In the genomic region with DNA sequence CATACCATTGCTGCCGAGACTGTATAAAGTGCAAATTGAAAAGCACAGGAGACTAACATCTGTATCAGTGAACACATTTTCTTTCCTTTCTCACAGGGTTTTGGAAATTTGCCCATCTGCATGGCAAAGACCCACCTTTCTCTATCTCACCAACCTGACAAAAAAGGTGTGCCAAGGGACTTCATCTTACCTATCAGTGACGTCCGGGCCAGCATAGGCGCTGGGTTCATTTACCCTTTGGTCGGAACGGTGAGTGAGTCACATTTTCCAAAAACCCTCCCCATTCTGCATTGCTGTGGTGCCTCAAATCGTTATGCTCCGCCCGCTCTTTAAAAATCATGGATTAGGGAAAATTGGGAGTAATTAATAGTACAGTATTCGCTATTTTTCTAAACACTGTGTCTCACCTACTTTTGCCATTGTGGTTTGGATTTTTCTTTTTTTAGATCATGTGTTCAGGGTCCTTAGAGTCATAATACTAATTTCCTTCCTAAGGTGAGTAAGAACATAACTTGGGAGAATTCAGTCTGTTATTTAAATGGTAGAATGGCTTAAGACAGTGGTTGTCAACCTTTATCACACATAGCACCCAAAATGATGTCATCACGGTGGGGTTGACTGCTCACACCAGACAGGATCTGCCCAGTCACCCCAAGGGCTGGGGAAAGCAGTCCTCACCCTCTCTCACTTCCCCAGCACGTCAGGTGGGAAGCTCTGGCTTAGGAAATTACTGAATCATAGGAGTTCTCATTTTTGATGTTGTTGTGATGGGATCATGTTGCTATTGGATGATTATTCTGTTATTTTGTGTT, we compare ENCODE assay signal across 11 cellular contexts.
DNase-seq lines count a peak whose midpoint lies in the region; ATAC-seq and FAIRE-seq lines count a peak whose summit lies in the region.
"Had no signal": no experiment of that assay in that cellular context is flagged by ENCODE, and none has a peak within 500 bp of the region (broad histone marks: within the 10 kb centered on the region; RNA-seq: fewer than 3 reads in every experiment).

No MANE protein-coding gene starts in this region.

- peak; percentile 49 for DNase-seq in ELR (ENCODE audit: low read depth)
- DNase-seq in RCC 7860 (ENCODE audit: low spot score), result peak; percentile 92
- peak in 1 of 2 donors; percentile 50 for DNase-seq in trophoblast cell
- DNase-seq in midbrain (lab: John Stamatoyannopoulos, UW), result no peak
- DNase-seq in NCI-H510A (lab: John Stamatoyannopoulos, UW), result no peak
- DNase-seq in D341Med (ENCODE audit: low spot score), result no peak
- DNase-seq: activated naive CD8-positive, alpha-beta T cell treated with anti-CD3 and anti-CD28 coated beads, Interleukin-2, amount 10 ng/mL, durations not matched to agents 7 days and 5 days; NCI-H1105 treated with DMSO at 0.1 percent for 48 hours had no signal

- no peak overlapping the region for H3K4ac ChIP-seq in trophoblast cell (ENCODE audit: low read depth, low read length)

- H3K36me3 ChIP-seq in duodenal mucosa (ENCODE audit: control insufficient read depth in 1 of 2, insufficient read depth in 2 of 2, low read length in 2 of 2) (no peaks in the 10 kb centered on the region), trophoblast cell (ENCODE audit: control insufficient read depth in 1 of 2, insufficient read depth in 2 of 2, low read length in 2 of 2) (peaks cover 6 to 10% of the 10 kb centered on the region in 2 experiments)
- H3K36me3 ChIP-seq: neutrophil had no signal

- no peak overlapping the region for H2AFZ ChIP-seq in trophoblast cell (ENCODE audit: insufficient read depth, low read length, poor library complexity)

- H3K9me3 ChIP-seq in duodenal mucosa (ENCODE audit: control insufficient read depth in 1 of 2, low read length in 2 of 2), result no peaks in the 10 kb centered on the region
- peaks cover 2% of the 10 kb centered on the region for H3K9me3 ChIP-seq in trophoblast cell (ENCODE audit: insufficient read depth, low read depth, low read length)
- H3K9me3 ChIP-seq: neutrophil had no signal

- H3K79me1 ChIP-seq in trophoblast cell (ENCODE audit: low read length), result peaks cover 7% of the 10 kb centered on the region

- H3K79me2 ChIP-seq in trophoblast cell (ENCODE audit: control insufficient read depth, insufficient read depth, low read length, poor library complexity), result no peaks in the 10 kb centered on the region

- no peak overlapping the region for H3K14ac ChIP-seq in trophoblast cell (ENCODE audit: low read length)

- no peak overlapping the region for H3K23ac ChIP-seq in trophoblast cell (ENCODE audit: low read length)

- no peak overlapping the region for H4K8ac ChIP-seq in trophoblast cell (ENCODE audit: low read depth, low read length)

- H4K12ac ChIP-seq in trophoblast cell (ENCODE audit: low read depth, low read length), result no peak overlapping the region

- H3K9ac ChIP-seq in duodenal mucosa (ENCODE audit: low read depth in 1 of 2, low read length in 2 of 2) (peak overlapping the region; percentile 54 to 59), trophoblast cell (ENCODE audit: low read length) (no peak overlapping the region)

- H3K4me1 ChIP-seq in duodenal mucosa (ENCODE audit: control insufficient read depth in 1 of 2, insufficient read depth in 2 of 2, low read length in 2 of 2) (peaks cover 3 to 10% of the 10 kb centered on the region in 2 donors), trophoblast cell (ENCODE audit: control insufficient read depth in 1 of 2, insufficient read depth in 2 of 2, low read length in 2 of 2) (peaks cover 3 to 4% of the 10 kb centered on the region in 2 experiments)

- H2BK5ac ChIP-seq in trophoblast cell (ENCODE audit: low read depth, low read length, poor library complexity), result no peak overlapping the region

- H2AK5ac ChIP-seq in trophoblast cell (ENCODE audit: low read length), result no peak overlapping the region

- FAIRE-seq in RCC 7860 (lab: Jason Lieb, UNC), result peak; percentile 80

- H3K27me3 ChIP-seq in duodenal mucosa (ENCODE audit: control insufficient read depth in 1 of 2, insufficient read depth in 2 of 2, low read length in 2 of 2) (no peaks in the 10 kb centered on the region), trophoblast cell (ENCODE audit: insufficient read depth, low read length) (no peaks in the 10 kb centered on the region)
- H3K27me3 ChIP-seq: neutrophil had no signal

- H2BK12ac ChIP-seq in trophoblast cell (ENCODE audit: low read length), result no peak overlapping the region

- no peak overlapping the region for H3K18ac ChIP-seq in trophoblast cell (ENCODE audit: low read length)

- peak overlapping the region in 1 of 2 donors; percentile 9 for H3K4me3 ChIP-seq in duodenal mucosa (ENCODE audit: low read depth in 1 of 2, low read length in 2 of 2)
- H3K4me3 ChIP-seq in trophoblast cell (ENCODE audit: low read depth, low read length), result no peak overlapping the region

- no peak overlapping the region for H3K4me2 ChIP-seq in trophoblast cell (ENCODE audit: low read length)

- ATAC-seq in GM19035 (IDR thresholded peaks at IDR 0.05; ENCODE audit: unreplicated experiment), result no peak

- peak overlapping the region; percentile 86 for H3K27ac ChIP-seq in duodenal mucosa (ENCODE audit: low read depth, low read length)
- H3K27ac ChIP-seq in trophoblast cell (ENCODE audit: low read depth, low read length), result peak overlapping the region; percentile 23
- H3K27ac ChIP-seq: neutrophil had no signal

- no peak overlapping the region for H2BK120ac ChIP-seq in trophoblast cell (ENCODE audit: insufficient read depth, low read length, poor library complexity)

- whole genome bisulfite sequencing in trophoblast cell (ENCODE audit: extremely low coverage, insufficient coverage, insufficient read length), result no CpG with 5 or more reads among the region's 12 CpGs

- no peak overlapping the region for H4K91ac ChIP-seq in trophoblast cell (ENCODE audit: low read depth, low read length)

Comparison
In these comparisons a context has a peak if more than half of its experiments do, and no peak if none do; other contexts are left out.
1. DNase-seq: peak in ELR (single experiment) and RCC 7860 (single experiment); none in midbrain (single experiment), NCI-H510A (single experiment) and D341Med (single experiment).